ENCODE assay signal across 1 cellular context in genomic region chr19:2906631-2907195, GRCh38.
TF ChIP-seq lines count a peak whose summit lies in the region.

No MANE protein-coding gene starts in this region.

TF ChIP-seq in K562, 482 proteins besides CTCF, POLR2A, EP300 and RAD21:
- TF ChIP-seq ETS2 (tag; IDR thresholded peaks at IDR 0.05; ENCODE audit: borderline replicate concordance, poor library complexity, severe bottlenecking) = no peak
- peak; percentile 19; the same call in 1 of the 2 replicates for TF ChIP-seq RBFOX2 (IDR thresholded peaks at IDR 0.05; ENCODE audit: low read depth, low read length)
